ENCODE assay signal across 14 cellular contexts in genomic region chr11:35792148-35792845, GRCh38.
DNase-seq lines count a peak whose midpoint lies in the region; ATAC-seq lines count a peak whose summit lies in the region.
"Had no signal": no experiment of that assay in that cellular context is flagged by ENCODE, and none has a peak within 500 bp of the region (broad histone marks: within the 10 kb centered on the region; RNA-seq: fewer than 3 reads in every experiment).

No MANE protein-coding gene starts in this region.

- DNase-seq in Right ventricle myocardium superior = no peak
- no peak for DNase-seq in cardiac septum (ENCODE audit: low spot score)
- DNase-seq in NCI-H2196 (lab: John Stamatoyannopoulos, UW; ENCODE audit: unreplicated experiment) = peak; percentile 56
- DNase-seq in cerebellar cortex (ENCODE audit: low spot score) = peak; percentile 87
- DNase-seq in activated CD4-positive, alpha-beta T cell treated with anti-CD3 and anti-CD28 coated beads, Interleukin-2, amount 10 ng/mL, durations not matched to agents 7 days and 5 days = no peak
- no peak for DNase-seq in NK-92 treated with Interleukin-12 subunit alpha and Interleukin-12 subunit beta, amount 100 ng/mL, for 24 hours (lab: John Stamatoyannopoulos, UW)
- no peak for DNase-seq in ureter (ENCODE audit: low spot score)
- DNase-seq: ACHN; activated CD8-positive, alpha-beta memory T cell treated with anti-CD3 and anti-CD28 coated beads for 24 hours; GF-D8; naive B cell; PC-3; WERI-Rb-1 had no signal

- POLR2A ChIA-PET in activated CD4-positive, alpha-beta T cell treated with anti-CD3 and anti-CD28 coated beads, Interleukin-2, amount 10 ng/mL, durations not matched to agents 7 days and 5 days (lab: Charles Lee) = no interaction called here

- H3K27ac Mint-ChIP-seq in activated CD4-positive, alpha-beta T cell treated with anti-CD3 and anti-CD28 coated beads, Interleukin-2, amount 10 ng/mL, durations not matched to agents 7 days and 5 days = no peak overlapping the region

- CTCF ChIA-PET in activated CD4-positive, alpha-beta T cell treated with anti-CD3 and anti-CD28 coated beads, Interleukin-2, amount 10 ng/mL, durations not matched to agents 7 days and 5 days (lab: Charles Lee) = no interaction called here

- H3K36me3 Mint-ChIP-seq in activated CD4-positive, alpha-beta T cell treated with anti-CD3 and anti-CD28 coated beads, Interleukin-2, amount 10 ng/mL, durations not matched to agents 7 days and 5 days (ENCODE audit: low read depth) = peaks cover 3% of the 10 kb centered on the region

- H3K4me1 Mint-ChIP-seq in activated CD4-positive, alpha-beta T cell treated with anti-CD3 and anti-CD28 coated beads, Interleukin-2, amount 10 ng/mL, durations not matched to agents 7 days and 5 days = no peaks in the 10 kb centered on the region

- H3K4me3 Mint-ChIP-seq in activated CD4-positive, alpha-beta T cell treated with anti-CD3 and anti-CD28 coated beads, Interleukin-2, amount 10 ng/mL, durations not matched to agents 7 days and 5 days = no peak overlapping the region
- H3K4me3 Mint-ChIP-seq: naive B cell had no signal

- no peaks in the 10 kb centered on the region for H3K9me3 Mint-ChIP-seq in activated CD4-positive, alpha-beta T cell treated with anti-CD3 and anti-CD28 coated beads, Interleukin-2, amount 10 ng/mL, durations not matched to agents 7 days and 5 days
- H3K9me3 Mint-ChIP-seq: naive B cell had no signal

- ATAC-seq in Right ventricle myocardium superior (ENCODE audit: poor library complexity) = peak; percentile 36
- ATAC-seq in HG03045 (IDR thresholded peaks at IDR 0.05; ENCODE audit: unreplicated experiment) = no peak
- ATAC-seq: PC-3 had no signal

- intact Hi-C loops in Right ventricle myocardium superior (cut with DNase I) (no loop called here), cardiac septum (cut with DNase I) (no loop called here)

- H3K27me3 Mint-ChIP-seq in activated CD4-positive, alpha-beta T cell treated with anti-CD3 and anti-CD28 coated beads, Interleukin-2, amount 10 ng/mL, durations not matched to agents 7 days and 5 days = no peaks in the 10 kb centered on the region
- H3K27me3 Mint-ChIP-seq: naive B cell had no signal

Comparison
In these comparisons a context has a peak if more than half of its experiments do, and no peak if none do; other contexts are left out.
1. DNase-seq: peak in NCI-H2196 (single experiment) and cerebellar cortex (single experiment); none in Right ventricle myocardium superior (single experiment), cardiac septum (single experiment), activated CD4-positive, alpha-beta T cell treated with anti-CD3 and anti-CD28 coated beads, Interleukin-2, amount 10 ng/mL, durations not matched to agents 7 days and 5 days (single experiment), NK-92 treated with Interleukin-12 subunit alpha and Interleukin-12 subunit beta, amount 100 ng/mL, for 24 hours (single experiment) and ureter (single experiment).